ENCODE assay signal across 9 cellular contexts in the genomic region with DNA sequence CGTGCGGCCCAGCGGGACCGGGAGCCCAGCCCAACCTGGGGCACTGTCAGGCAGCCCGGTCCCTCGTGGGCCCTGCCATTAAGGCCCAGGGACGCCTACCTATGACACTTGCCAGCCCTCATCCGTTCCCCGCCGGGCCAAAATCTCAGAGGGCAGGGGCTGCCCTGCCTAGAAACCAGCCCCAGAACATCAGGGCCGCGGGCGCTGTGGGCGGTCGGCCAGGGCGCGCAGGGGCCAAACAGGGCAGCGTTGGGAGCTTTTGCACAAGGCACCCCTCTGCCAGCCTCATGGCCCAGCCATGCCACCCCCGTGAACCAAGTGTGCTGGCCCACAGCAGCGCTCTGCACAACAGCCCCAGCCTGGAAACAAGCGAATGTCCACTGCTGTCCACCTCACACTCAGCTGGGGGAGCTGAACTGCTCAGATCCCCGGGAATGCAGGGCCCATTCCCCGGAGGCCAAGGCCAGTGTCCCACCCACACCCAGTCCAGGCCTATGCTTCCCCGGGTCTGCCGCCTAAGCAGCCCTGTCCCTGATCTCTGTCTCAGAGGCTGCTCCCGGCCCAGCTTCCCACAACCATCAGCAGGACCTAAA. TPM values are rescaled to one million over a fixed set of nuclear protein-coding genes. Genes with fewer than 3 reads are reported as not detected.
A peak's percentile ranks its signal among the peaks of the same experiment; 100 is the strongest.
DNase-seq lines count a peak whose midpoint lies in the region; ATAC-seq and TF ChIP-seq lines count a peak whose summit lies in the region.
"Had no signal": no experiment of that assay in that cellular context is flagged by ENCODE, and none has a peak within 500 bp of the region (broad histone marks: within the 10 kb centered on the region; RNA-seq: fewer than 3 reads in every experiment).

No MANE protein-coding gene starts in this region.

- no peaks in the 10 kb centered on the region for H3K9me3 ChIP-seq in SK-N-MC (ENCODE audit: low read depth, low read length)
- H3K9me3 ChIP-seq in iPS-15b (ENCODE audit: control insufficient read depth, insufficient read depth, low read length): no peaks in the 10 kb centered on the region
- H3K9me3 ChIP-seq in stomach: no peaks in the 10 kb centered on the region

- TF ChIP-seq POLR2A in stomach (IDR thresholded peaks at IDR 0.05): no peak

- peak; percentile 5 for ATAC-seq in Right ventricle myocardium superior (ENCODE audit: poor library complexity)
- ATAC-seq in Right ventricle myocardium inferior: no peak

- no peak overlapping the region for H3K27ac ChIP-seq in SK-N-MC
- no peak overlapping the region for H3K27ac ChIP-seq in stomach
- H3K27ac ChIP-seq in brain microvascular endothelial cell: no peak overlapping the region
- H3K27ac ChIP-seq in caudate nucleus (ENCODE audit: low read depth, low read length): no peak overlapping the region

- TF ChIP-seq CTCF in stomach (IDR thresholded peaks at IDR 0.05) (no peak), brain microvascular endothelial cell (IDR thresholded peaks at IDR 0.05; ENCODE audit: low read depth, low read length, missing control alignments) (no peak)

- WGBS in stomach, 5 donors: 47 to 67% (median 63%) methylated on average over 3 to 26 of the region's 26 CpGs

- H3K4me1 ChIP-seq in iPS-15b (ENCODE audit: control insufficient read depth, insufficient read depth, low read length): no peaks in the 10 kb centered on the region
- peaks cover 10 to 36% (median 28%) of the 10 kb centered on the region in 4 donors for H3K4me1 ChIP-seq in stomach

- DNase-seq in Right ventricle myocardium superior (no peak), Right ventricle myocardium inferior (ENCODE audit: missing footprints) (no peak), SK-N-MC (ENCODE audit: low read depth, low spot score) (no peak), stomach (no peak), brain microvascular endothelial cell (no peak), HUDEP-2 (lab: John Stamatoyannopoulos, UW; ENCODE audit: unreplicated experiment in 76 of 76) (no peak), caudate nucleus (lab: John Stamatoyannopoulos, UW) (no peak)

- H3K4me3 ChIP-seq in SK-N-MC (peak overlapping the region; percentile 30), iPS-15b (ENCODE audit: low read depth, low read length) (peak overlapping the region; percentile 30), stomach (peak overlapping the region in 3 of 4 donors; percentile 33 to 44 (median 38)), brain microvascular endothelial cell (ENCODE audit: low read depth, low read length) (no peak overlapping the region)

- peaks cover 22% of the 10 kb centered on the region for H3K27me3 ChIP-seq in iPS-15b (ENCODE audit: control insufficient read depth, insufficient read depth, low read length)
- H3K27me3 ChIP-seq in stomach: peaks cover 0 to 4% (median 0%) of the 10 kb centered on the region in 3 donors
- H3K27me3 ChIP-seq in brain microvascular endothelial cell (replicated peaks): peaks cover 2% of the 10 kb centered on the region

- intact Hi-C loops in Right ventricle myocardium superior (cut with DNase I) (loop anchor here (2.0 to 10.0 kb wide), 5 partner anchors 41 to 371 kb away; a partner anchor contains a TSS), Right ventricle myocardium inferior (cut with DNase I) (loop anchor here (1.0 to 5.0 kb wide), 6 partner anchors 38 to 370 kb away; a partner anchor contains a TSS), stomach (cut with DNase I; ENCODE audit: low total_unique reads) (loop anchor here (5.0 kb wide), 1 partner anchor 101 kb away; no protein-coding TSS in a partner anchor)

- in situ Hi-C loops in brain microvascular endothelial cell (cut with HindIII; ENCODE audit: low pct_ligation_motif_present, low sequenced_read_pairs): no loop called here

- no peak for TF ChIP-seq EP300 in stomach (IDR thresholded peaks at IDR 0.05)

- H3K9ac ChIP-seq in SK-N-MC (ENCODE audit: insufficient read length): no peak overlapping the region
- H3K9ac ChIP-seq in iPS-15b (ENCODE audit: low read depth, low read length): no peak overlapping the region

- H3K36me3 ChIP-seq in SK-N-MC (ENCODE audit: insufficient read depth, low read length): no peaks in the 10 kb centered on the region
- H3K36me3 ChIP-seq in iPS-15b (ENCODE audit: control insufficient read depth, insufficient read depth, low read length): no peaks in the 10 kb centered on the region
- no peaks in the 10 kb centered on the region for H3K36me3 ChIP-seq in stomach
- H3K36me3 ChIP-seq in brain microvascular endothelial cell (replicated peaks): no peaks in the 10 kb centered on the region

RNA-seq across cellular contexts. Expression of a gene that starts 3.5 kb away (rescaled TPM):
- not detected for total RNA-seq in Right ventricle myocardium superior
- 0.14 TPM for total RNA-seq in Right ventricle myocardium inferior
- total RNA-seq in stomach: 10 to 100 TPM in 1 of 5 donors, not detected in 4; 12.7 TPM
- polyA plus RNA-seq in stomach: 1 to 10 TPM in 2 of 3 donors, under 1 TPM in 1; 0.50 to 1.9 (median 1.4) TPM
- total RNA-seq: G401 had no signal

RNA-seq across cellular contexts. Expression of a gene that starts 27.9 kb away (rescaled TPM):
- 9.4 TPM for total RNA-seq in Right ventricle myocardium superior
- total RNA-seq in Right ventricle myocardium inferior: 8.7 TPM
- 10 to 100 TPM in 3 of 5 donors, 1 to 10 TPM in 2; 1.2 to 26.8 (median 13.6) TPM for total RNA-seq in stomach
- polyA plus RNA-seq in stomach: 10 to 100 TPM; 12.2 to 17.3 (median 15.7) TPM
